10 cellular contexts compared by ENCODE assay signal in the genomic region with DNA sequence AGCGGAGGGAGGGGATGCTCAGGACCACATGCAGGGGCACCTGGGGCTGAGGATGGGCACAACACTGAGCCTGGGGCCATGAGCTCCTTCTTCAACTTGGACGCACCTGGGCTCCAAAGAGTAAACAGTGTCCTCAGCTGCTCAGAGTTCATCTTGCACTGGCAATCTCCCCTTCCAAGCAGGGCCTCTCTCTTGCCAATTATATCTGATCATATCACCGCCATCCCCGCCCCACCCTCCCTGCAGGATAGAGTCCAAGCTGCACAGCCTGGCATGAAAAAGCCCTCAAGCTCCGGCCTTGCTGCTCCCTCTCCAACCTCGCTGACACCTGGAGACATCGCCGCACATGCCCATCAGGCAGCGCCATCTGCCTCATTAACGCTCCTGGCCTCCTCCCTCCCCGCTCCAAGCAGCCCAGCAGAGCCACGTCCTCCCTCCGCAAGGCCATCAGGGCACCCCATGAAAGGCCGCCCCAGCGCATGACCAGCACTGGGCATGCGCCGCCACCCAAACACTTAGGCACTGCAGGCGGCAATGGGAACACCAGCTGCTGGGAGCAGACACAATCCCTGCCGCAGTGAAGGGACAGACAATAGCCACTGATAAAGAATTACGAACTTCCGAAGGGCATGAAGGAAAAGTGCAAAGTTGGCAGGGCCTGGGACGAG.
DNase-seq lines count a peak whose midpoint lies in the region; ATAC-seq and TF ChIP-seq lines count a peak whose summit lies in the region.
"Had no signal": no experiment of that assay in that cellular context is flagged by ENCODE, and none has a peak within 500 bp of the region (broad histone marks: within the 10 kb centered on the region; RNA-seq: fewer than 3 reads in every experiment).

No MANE protein-coding gene starts in this region.

- H3K4me1 Mint-ChIP-seq in WTC11 = peaks cover 19% of the 10 kb centered on the region
- peaks cover 29 to 60% (median 48%) of the 10 kb centered on the region in 4 donors for H3K4me1 Mint-ChIP-seq in naive thymus-derived CD8-positive, alpha-beta T cell

- POLR2A ChIA-PET in WTC11 (lab: Charles Lee) = interaction anchor here (0.6 kb wide), 1 partner anchor 303 kb away, joined by 3 read pairs; no protein-coding TSS in a partner anchor
- POLR2A ChIA-PET in naive thymus-derived CD8-positive, alpha-beta T cell (lab: Charles Lee) = no interaction called here

- peaks cover 40% of the 10 kb centered on the region for H3K4me1 ChIP-seq in mucosa of descending colon (ENCODE audit: low read depth)

- H3K27me3 Mint-ChIP-seq in WTC11 (ENCODE audit: low read depth) = no peaks in the 10 kb centered on the region
- no peaks in the 10 kb centered on the region for H3K27me3 Mint-ChIP-seq in naive thymus-derived CD8-positive, alpha-beta T cell
- H3K27me3 Mint-ChIP-seq: memory B cell had no signal

- ATAC-seq in WTC11 (no peak), mucosa of descending colon (peak; percentile 46), HG02610 (IDR thresholded peaks at IDR 0.05; ENCODE audit: unreplicated experiment) (no peak), HG02763 (IDR thresholded peaks at IDR 0.05; ENCODE audit: unreplicated experiment) (no peak)
- no peak for ATAC-seq in naive thymus-derived CD8-positive, alpha-beta T cell

- no peaks in the 10 kb centered on the region for H3K9me3 ChIP-seq in mucosa of descending colon

- H3K9me3 Mint-ChIP-seq in WTC11 = no peaks in the 10 kb centered on the region
- H3K9me3 Mint-ChIP-seq in naive thymus-derived CD8-positive, alpha-beta T cell = no peaks in the 10 kb centered on the region
- H3K9me3 Mint-ChIP-seq: memory B cell had no signal

- H3K27ac Mint-ChIP-seq in WTC11 = peak overlapping the region; percentile 51
- H3K27ac Mint-ChIP-seq in naive thymus-derived CD8-positive, alpha-beta T cell = peak overlapping the region in 5 of 10 donors; percentile 25 to 87 (median 56)
- H3K27ac Mint-ChIP-seq: memory B cell had no signal

- DNase-seq in Ammon's horn (ENCODE audit: low spot score) (peak; percentile 87), NCI-H1092 (lab: John Stamatoyannopoulos, UW) (peak; percentile 58), WTC11 (ENCODE audit: low spot score) (no peak), mucosa of descending colon (peak in 1 of 3 donors; percentile 55), NCI-H226 (no peak)
- no peak for DNase-seq in naive thymus-derived CD8-positive, alpha-beta T cell
- DNase-seq: stimulated activated naive CD4-positive, alpha-beta T cell had no signal

- CTCF ChIA-PET in WTC11 (lab: Charles Lee) = interaction anchor here (0.6 to 2.6 kb wide), 5 partner anchors 9 to 121 kb away, joined by 3 to 6 read pairs (median 3); no protein-coding TSS in a partner anchor

- H3K36me3 ChIP-seq in mucosa of descending colon (ENCODE audit: low read depth) = no peaks in the 10 kb centered on the region

- H3K4me3 Mint-ChIP-seq in WTC11 = no peak overlapping the region
- peak overlapping the region in 3 of 10 donors; percentile 5 to 20 (median 8) for H3K4me3 Mint-ChIP-seq in naive thymus-derived CD8-positive, alpha-beta T cell
- H3K4me3 Mint-ChIP-seq: memory B cell had no signal

- no peak overlapping the region for H3K4me3 ChIP-seq in mucosa of descending colon

- H3K36me3 Mint-ChIP-seq in WTC11 = peaks cover 6% of the 10 kb centered on the region; the same call in 1 of the 2 replicates
- peaks cover 0 to 24% (median 0%) of the 10 kb centered on the region in 3 donors for H3K36me3 Mint-ChIP-seq in naive thymus-derived CD8-positive, alpha-beta T cell

- intact Hi-C loops in mucosa of descending colon (cut with DNase I, micrococcal nuclease) = no loop called here

- TF ChIP-seq CTCF in WTC11 (IDR thresholded peaks at IDR 0.05) = no peak
- no peak for TF ChIP-seq CTCF in mucosa of descending colon (IDR thresholded peaks at IDR 0.05)

TF ChIP-seq in WTC11, 78 proteins besides CTCF, POLR2A, EP300 and RAD21:
- TF ChIP-seq FOXJ3 (CRISPR knock-in tag; IDR thresholded peaks at IDR 0.05; ENCODE audit: borderline replicate concordance) = no peak
- no peak for TF ChIP-seq FOXP1 (CRISPR knock-in tag; IDR thresholded peaks at IDR 0.05; ENCODE audit: borderline replicate concordance)
- no peak for TF ChIP-seq ARID4B (CRISPR knock-in tag; IDR thresholded peaks at IDR 0.05; ENCODE audit: borderline replicate concordance)
- no peak for TF ChIP-seq PRRX2 (CRISPR knock-in tag; IDR thresholded peaks at IDR 0.05)
- TF ChIP-seq ZNF671 (CRISPR knock-in tag; IDR thresholded peaks at IDR 0.05) = no peak
- TF ChIP-seq JAZF1 (CRISPR knock-in tag; IDR thresholded peaks at IDR 0.05) = no peak
- TF ChIP-seq, protein P1, sequence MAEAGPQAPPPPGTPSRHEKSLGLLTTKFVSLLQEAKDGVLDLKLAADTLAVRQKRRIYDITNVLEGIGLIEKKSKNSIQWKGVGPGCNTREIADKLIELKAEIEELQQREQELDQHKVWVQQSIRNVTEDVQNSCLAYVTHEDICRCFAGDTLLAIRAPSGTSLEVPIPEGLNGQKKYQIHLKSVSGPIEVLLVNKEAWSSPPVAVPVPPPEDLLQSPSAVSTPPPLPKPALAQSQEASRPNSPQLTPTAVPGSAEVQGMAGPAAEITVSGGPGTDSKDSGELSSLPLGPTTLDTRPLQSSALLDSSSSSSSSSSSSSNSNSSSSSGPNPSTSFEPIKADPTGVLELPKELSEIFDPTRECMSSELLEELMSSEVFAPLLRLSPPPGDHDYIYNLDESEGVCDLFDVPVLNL (CRISPR knock-in tag; IDR thresholded peaks at IDR 0.05; ENCODE audit: borderline replicate concordance, low read depth) = no peak
- no peak for TF ChIP-seq NFATC4 (CRISPR knock-in tag; IDR thresholded peaks at IDR 0.05)
- TF ChIP-seq, protein P2, sequence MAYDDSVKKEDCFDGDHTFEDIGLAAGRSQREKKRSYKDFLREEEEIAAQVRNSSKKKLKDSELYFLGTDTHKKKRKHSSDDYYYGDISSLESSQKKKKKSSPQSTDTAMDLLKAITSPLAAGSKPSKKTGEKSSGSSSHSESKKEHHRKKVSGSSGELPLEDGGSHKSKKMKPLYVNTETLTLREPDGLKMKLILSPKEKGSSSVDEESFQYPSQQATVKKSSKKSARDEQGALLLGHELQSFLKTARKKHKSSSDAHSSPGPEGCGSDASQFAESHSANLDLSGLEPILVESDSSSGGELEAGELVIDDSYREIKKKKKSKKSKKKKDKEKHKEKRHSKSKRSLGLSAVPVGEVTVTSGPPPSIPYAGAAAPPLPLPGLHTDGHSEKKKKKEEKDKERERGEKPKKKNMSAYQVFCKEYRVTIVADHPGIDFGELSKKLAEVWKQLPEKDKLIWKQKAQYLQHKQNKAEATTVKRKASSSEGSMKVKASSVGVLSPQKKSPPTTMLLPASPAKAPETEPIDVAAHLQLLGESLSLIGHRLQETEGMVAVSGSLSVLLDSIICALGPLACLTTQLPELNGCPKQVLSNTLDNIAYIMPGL (CRISPR knock-in tag; IDR thresholded peaks at IDR 0.05) = no peak
- no peak for TF ChIP-seq ZNF317 (CRISPR knock-in tag; IDR thresholded peaks at IDR 0.05; ENCODE audit: borderline replicate concordance, low read depth)

Comparison
In these comparisons a context has a peak if more than half of its experiments do, and no peak if none do; other contexts are left out.
1. DNase-seq: peak in Ammon's horn (single experiment) and NCI-H1092 (single experiment); none in WTC11 (single experiment), naive thymus-derived CD8-positive, alpha-beta T cell (0 of 10) and NCI-H226 (single experiment).